In genomic region chr2:27370026-27370815, GRCh38 we compare ENCODE assay signal across 8 cellular contexts. TPM values are rescaled to one million over a fixed set of nuclear protein-coding genes. Genes with fewer than 3 reads are reported as not detected.
DNase-seq lines count a peak whose midpoint lies in the region; ATAC-seq and TF ChIP-seq lines count a peak whose summit lies in the region.

Gene EIF2B4 (minus strand): TSS chr2:27370338. CDS start chr2:27370314, 24 bp downstream.
A gene with protein sequence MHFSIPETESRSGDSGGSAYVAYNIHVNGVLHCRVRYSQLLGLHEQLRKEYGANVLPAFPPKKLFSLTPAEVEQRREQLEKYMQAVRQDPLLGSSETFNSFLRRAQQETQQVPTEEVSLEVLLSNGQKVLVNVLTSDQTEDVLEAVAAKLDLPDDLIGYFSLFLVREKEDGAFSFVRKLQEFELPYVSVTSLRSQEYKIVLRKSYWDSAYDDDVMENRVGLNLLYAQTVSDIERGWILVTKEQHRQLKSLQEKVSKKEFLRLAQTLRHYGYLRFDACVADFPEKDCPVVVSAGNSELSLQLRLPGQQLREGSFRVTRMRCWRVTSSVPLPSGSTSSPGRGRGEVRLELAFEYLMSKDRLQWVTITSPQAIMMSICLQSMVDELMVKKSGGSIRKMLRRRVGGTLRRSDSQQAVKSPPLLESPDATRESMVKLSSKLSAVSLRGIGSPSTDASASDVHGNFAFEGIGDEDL (plus strand): TSS chr2:27370616. CDS start chr2:27370744, 128 bp downstream.

- no peaks in the 10 kb centered on the region for H3K9me3 ChIP-seq in heart left ventricle
- no peaks in the 10 kb centered on the region for H3K9me3 ChIP-seq in upper lobe of left lung

- TF ChIP-seq CTCF in GM13977 (IDR thresholded peaks at IDR 0.05; ENCODE audit: extremely low read depth, insufficient read depth, missing control alignments) = peak; percentile 97
- TF ChIP-seq CTCF in heart left ventricle (IDR thresholded peaks at IDR 0.05) = peak; percentile 52 to 96 (median 82)
- TF ChIP-seq CTCF in upper lobe of left lung (IDR thresholded peaks at IDR 0.05) = peak; percentile 38 to 92 (median 81)

- H3K4me1 ChIP-seq in heart left ventricle = peaks cover 5 to 36% (median 30%) of the 10 kb centered on the region in 12 donors
- peaks cover 28 to 45% (median 32%) of the 10 kb centered on the region in 4 donors for H3K4me1 ChIP-seq in upper lobe of left lung

- peak in 1 of 4 donors; percentile 79 for TF ChIP-seq EP300 in upper lobe of left lung (IDR thresholded peaks at IDR 0.05)

- peak; percentile 88 for ATAC-seq in HG02884 (IDR thresholded peaks at IDR 0.05; ENCODE audit: unreplicated experiment)
- ATAC-seq in heart left ventricle = peak; percentile 95 to 97 (median 96)
- peak; percentile 98 to 99 for ATAC-seq in upper lobe of left lung (ENCODE audit: low FRiP score in 2 of 2)

- in situ Hi-C loops in GM13977 (cut with MboI; ENCODE audit: low pct_unique_long_range_greater_than_20kb, low sequenced_read_pairs, unreplicated experiment) = no loop called here

- H3K27me3 ChIP-seq in heart left ventricle (no peaks in the 10 kb centered on the region), upper lobe of left lung (no peaks in the 10 kb centered on the region)

- H3K27ac ChIP-seq in heart left ventricle = peak within 1 kb of the TSS; percentile 73 to 96 (median 92)
- H3K27ac ChIP-seq in upper lobe of left lung = peak within 1 kb of the TSS; percentile 88 to 96 (median 94)

- peak; percentile 96 for DNase-seq in GM13977 (ENCODE audit: low spot score)
- peak; percentile 97 for DNase-seq in NCI-H146 treated with DMSO at 0.1 percent for 48 hours (lab: John Stamatoyannopoulos, UW; ENCODE audit: unreplicated experiment)
- peak; percentile 99 for DNase-seq in amniotic epithelial cell (ENCODE audit: low read depth)
- DNase-seq in heart left ventricle = peak; percentile 99 to 100 (median 99)
- DNase-seq in posterior cingulate gyrus = peak; percentile 98 to 100 (median 100)
- peak; percentile 99 to 100 for DNase-seq in upper lobe of left lung

- H3K4me3 ChIP-seq in heart left ventricle = peak within 1 kb of the TSS; percentile 84 to 100 (median 88)
- peak within 1 kb of the TSS; percentile 71 to 98 (median 93) for H3K4me3 ChIP-seq in upper lobe of left lung

- 0 to 1% (median 1%) methylated on average over 50 to 85 of the region's 85 CpGs for WGBS in heart left ventricle, 4 donors
- 0% methylated on average over 35 to 41 of the region's 85 CpGs for WGBS in upper lobe of left lung, 2 donors

- intact Hi-C loops in T-helper 1 cell treated with Interleukin-12 subunit alpha and Interleukin-12 subunit beta and Interleukin-4 antibody, amounts not matched to agents 30 ng/mL and 1 ng/mL, for 36 hours (cut with micrococcal nuclease) = loop anchor here (1.0 to 5.0 kb wide), 18 partner anchors 10 to 1502 kb away; partner anchors contain the start of genes ATRAID, CAD, CCDC121 and GPN1
- intact Hi-C loops in heart left ventricle (cut with DNase I) (loop anchor here in 3 of 10 donors (1.0 to 5.0 kb wide), 6 partner anchors 10 to 59 kb away; partner anchors contain the start of genes GTF3C2 (in 3 of the 3), NRBP1 (in 2 of the 3), MPV17 (in 1 of the 3) and ZNF513 (in 1 of the 3)), posterior cingulate gyrus (cut with DNase I) (loop anchor here (1.0 to 5.0 kb wide), 5 partner anchors 10 to 158 kb away; partner anchors contain the start of genes ATRAID, MPV17, PPM1G and SLC5A6)

- TF ChIP-seq POLR2A in heart left ventricle (IDR thresholded peaks at IDR 0.05) (peak in 1 of 2 donors; percentile 62), upper lobe of left lung (IDR thresholded peaks at IDR 0.05) (peak in 3 of 4 donors; percentile 74 to 81 (median 75))

- H3K36me3 ChIP-seq in heart left ventricle (peaks cover 4 to 71% (median 62%) of the 10 kb centered on the region in 9 donors), upper lobe of left lung (peaks cover 35 to 66% (median 57%) of the 10 kb centered on the region in 4 donors)

RNA-seq across cellular contexts. Expression of gene EIF2B4, which starts in this region (rescaled TPM):
- 48.3 and 48.7 TPM in 2 replicates for total RNA-seq in T-helper 1 cell treated with Interleukin-12 subunit alpha and Interleukin-12 subunit beta and Interleukin-4 antibody, amounts not matched to agents 30 ng/mL and 1 ng/mL, for 36 hours
- total RNA-seq in heart left ventricle (10 to 100 TPM; 28.5 to 59.3 (median 37.0) TPM), upper lobe of left lung (10 to 100 TPM; 24.8 to 48.2 (median 29.8) TPM)
- 10 to 100 TPM; 40.2 to 69.0 TPM for polyA plus RNA-seq in heart left ventricle

RNA-seq across cellular contexts. Expression of the second gene that starts in this region (rescaled TPM):
- 128 and 129 TPM in 2 replicates for total RNA-seq in T-helper 1 cell treated with Interleukin-12 subunit alpha and Interleukin-12 subunit beta and Interleukin-4 antibody, amounts not matched to agents 30 ng/mL and 1 ng/mL, for 36 hours
- 10 to 100 TPM; 59.4 to 90.7 (median 77.2) TPM for total RNA-seq in heart left ventricle
- 100 to 1,000 TPM in 1 of 2 donors, 10 to 100 TPM in 1; 39.2 to 106 TPM for polyA plus RNA-seq in heart left ventricle
- total RNA-seq in upper lobe of left lung = 100 to 1,000 TPM in 3 of 6 donors, 10 to 100 TPM in 3; 69.1 to 142 (median 113) TPM

Comparison
In these comparisons a context has a peak if more than half of its experiments do, and no peak if none do; other contexts are left out.
1. Peak in every context shown above with its lines: DNase-seq, ATAC-seq, H3K4me3 ChIP-seq and H3K27ac ChIP-seq.